8 cellular contexts compared by ENCODE assay signal in genomic region chr12:104286538-104287482, GRCh38. TPM values are rescaled to one million over a fixed set of nuclear protein-coding genes. Genes with fewer than 3 reads are reported as not detected.
DNase-seq lines count a peak whose midpoint lies in the region; ATAC-seq and TF ChIP-seq lines count a peak whose summit lies in the region.

No MANE protein-coding gene starts in this region.

- DNase-seq in GM13977 (ENCODE audit: low spot score) (peak; percentile 90), NCI-H1436 treated with DMSO at 0.1 percent for 48 hours (lab: John Stamatoyannopoulos, UW) (peak; percentile 96), T-helper 1 cell (peak; percentile 73 to 97 (median 80)), amniotic stem cell (lab: John Stamatoyannopoulos, UW) (peak; percentile 88), left ventricle myocardium inferior (peak; percentile 94), posterior vena cava (ENCODE audit: low spot score) (peak; percentile 98), ureter (ENCODE audit: low spot score) (peak; percentile 95)

- in situ Hi-C loops in GM13977 (cut with MboI; ENCODE audit: low pct_unique_long_range_greater_than_20kb, low sequenced_read_pairs, unreplicated experiment) = no loop called here

- H3K4me1 ChIP-seq in left ventricle myocardium inferior = peaks cover 49% of the 10 kb centered on the region

- peak overlapping the region; percentile 94 for H3K27ac ChIP-seq in left ventricle myocardium inferior (replicated peaks)

- intact Hi-C loops in left ventricle myocardium inferior (cut with micrococcal nuclease) (loop anchor here (10.0 kb wide), 1 partner anchor 62 kb away; no protein-coding TSS in a partner anchor), posterior vena cava (cut with DNase I) (loop anchor here in 1 of 2 donors (5.0 kb wide), 1 partner anchor 70 kb away; the partner anchor contains the start of gene TXNRD1)

- no peaks in the 10 kb centered on the region for H3K27me3 ChIP-seq in left ventricle myocardium inferior (ENCODE audit: low read depth)

- peaks cover 14% of the 10 kb centered on the region for H3K36me3 ChIP-seq in left ventricle myocardium inferior

- ATAC-seq in HG02852 (IDR thresholded peaks at IDR 0.05; ENCODE audit: unreplicated experiment) = peak; percentile 88

- TF ChIP-seq CTCF in GM13977 (IDR thresholded peaks at IDR 0.05; ENCODE audit: extremely low read depth, insufficient read depth, missing control alignments) = no peak
- TF ChIP-seq CTCF in left ventricle myocardium inferior (IDR thresholded peaks at IDR 0.05; ENCODE audit: borderline replicate concordance) = no peak

- peak overlapping the region; percentile 72 for H3K4me3 ChIP-seq in left ventricle myocardium inferior

- no peaks in the 10 kb centered on the region for H3K9me3 ChIP-seq in left ventricle myocardium inferior (replicated peaks)

RNA-seq across cellular contexts. Expression of gene EID3, which starts 16.7 kb away (rescaled TPM):
- total RNA-seq in left ventricle myocardium inferior (0.60 TPM), posterior vena cava (1 to 10 TPM; 6.0 to 6.1 TPM), ureter (4.7 TPM)

Comparison
In these comparisons a context has a peak if more than half of its experiments do, and no peak if none do; other contexts are left out.
1. Peak in every context shown above with its lines: DNase-seq, ATAC-seq, H3K4me3 ChIP-seq and H3K27ac ChIP-seq.